In genomic region chr15:100812802-100813201, GRCh38 we compare ENCODE assay signal across 26 cellular contexts.
DNase-seq lines count a peak whose midpoint lies in the region; ATAC-seq, FAIRE-seq and TF ChIP-seq lines count a peak whose summit lies in the region.
"Had no signal": no experiment of that assay in that cellular context is flagged by ENCODE, and none has a peak within 500 bp of the region (broad histone marks: within the 10 kb centered on the region; RNA-seq: fewer than 3 reads in every experiment).

No MANE protein-coding gene starts in this region.

- no peak for TF ChIP-seq POLR2A in A549 (IDR thresholded peaks at IDR 0.05; ENCODE audit: low read length)
- no peak for TF ChIP-seq POLR2A in NB4 (IDR thresholded peaks at IDR 0.05; ENCODE audit: extremely low read depth, insufficient read length)

- H3K4me3 ChIP-seq in A549 (no peak overlapping the region), NB4 (ENCODE audit: low read depth, low read length) (no peak overlapping the region)
- no peak overlapping the region for H3K4me3 ChIP-seq in Jurkat, Clone E6-1 (ENCODE audit: low read length)
- H3K4me3 ChIP-seq: BLaER1 treated with 17β-estradiol and CSF1 and Interleukin-3, amounts not matched to agents 10 nM and 100 nM; GM12878; GM23338 had no signal

- DNase-seq in A549 (ENCODE audit: low read depth in 1 of 2, low spot score in 1 of 2) (no peak), NB4 (ENCODE audit: low read depth) (peak; percentile 72), SKM-1 (lab: John Stamatoyannopoulos, UW; ENCODE audit: unreplicated experiment) (peak; percentile 78), caudate nucleus (lab: John Stamatoyannopoulos, UW) (no peak), Right ventricle myocardium superior (no peak), NCI-H2081 (lab: John Stamatoyannopoulos, UW) (no peak)
- DNase-seq in Jurkat, Clone E6-1 (ENCODE audit: low read depth, low spot score), result peak; percentile 12
- DNase-seq: AML-193; CD4-positive, alpha-beta T cell; H9; IMR-90; NCI-H2029; NCI-H446 treated with DMSO at 0.1 percent for 48 hours; NCI-H526; SHP77 treated with DMSO at 0.1 percent for 48 hours; T-cell had no signal

- peaks cover 26% of the 10 kb centered on the region; the same call in 2 of the 3 replicates for H3K9me3 ChIP-seq in A549

- no peak for TF ChIP-seq EP300 in A549 (IDR thresholded peaks at IDR 0.05)

- H3K4me2 ChIP-seq in A549, result no peak overlapping the region
- H3K4me2 ChIP-seq: BLaER1 treated with 17β-estradiol and CSF1 and Interleukin-3, amounts not matched to agents 10 nM and 100 nM; GM23338; KMS-11 had no signal

- TF ChIP-seq RAD21 in A549 (conservative IDR thresholded peaks at IDR 0.05 in 1 of 2, IDR thresholded peaks at IDR 0.05 in 1 of 2), result no peak

- H3K4me1 ChIP-seq in A549, result no peaks in the 10 kb centered on the region
- H3K4me1 ChIP-seq: BLaER1 treated with 17β-estradiol and CSF1 and Interleukin-3, amounts not matched to agents 10 nM and 100 nM had no signal

- CTCF ChIA-PET in A549 (lab: Yijun Ruan, JAX), result interaction anchor here (0.8 to 2.5 kb wide), 6 partner anchors 9 to 196 kb away, joined by 3 to 12 read pairs (median 3); no protein-coding TSS in a partner anchor

- POLR2A ChIA-PET in A549 (lab: Yijun Ruan, JAX), result no interaction called here

- H3K27ac ChIP-seq in A549 (no peak overlapping the region), caudate nucleus (ENCODE audit: low read depth, low read length) (no peak overlapping the region)
- H3K27ac ChIP-seq: KMS-11, RWPE1 had no signal

- no peak for ATAC-seq in A549
- ATAC-seq in Right ventricle myocardium superior (ENCODE audit: poor library complexity), result no peak
- ATAC-seq: GM12878, GM23338, Panc1, SK-N-SH treated with all-trans-retinoic acid at 6 μM for 48 hours, T-cell had no signal

- peak; percentile 84 for FAIRE-seq in A549 (lab: Jason Lieb, UNC)
- FAIRE-seq: A204.1, D721Med, G401.6, GM12878 had no signal

- WGBS in A549 (ENCODE audit: missing lambda C conversion rate), result 40% methylated on average over 2 of the region's 2 CpGs

- intact Hi-C loops in Right ventricle myocardium superior (cut with DNase I), result no loop called here

- TF ChIP-seq CTCF in A549 (IDR thresholded peaks at IDR 0.05), result no peak
- no peak for TF ChIP-seq CTCF in NB4 (IDR thresholded peaks at IDR 0.05; ENCODE audit: low read depth, low read length)

TF ChIP-seq in A549, 52 proteins besides CTCF, POLR2A, EP300 and RAD21:
- TF ChIP-seq MYC (IDR thresholded peaks at IDR 0.05; ENCODE audit: borderline replicate concordance, low read length) (no peak), ZSCAN20 (CRISPR knock-in tag; IDR thresholded peaks at IDR 0.05) (no peak), RNF2 (IDR thresholded peaks at IDR 0.05; ENCODE audit: borderline replicate concordance, low read depth) (no peak), HDAC2 (IDR thresholded peaks at IDR 0.05) (no peak), CHD2 (IDR thresholded peaks at IDR 0.05; ENCODE audit: low read length, partially characterized antibody) (no peak), BHLHE40 (IDR thresholded peaks at IDR 0.05; ENCODE audit: low read depth, low read length) (no peak)

Comparison
In these comparisons a context has a peak if more than half of its experiments do, and no peak if none do; other contexts are left out.
1. DNase-seq: peak in Jurkat, Clone E6-1 (single experiment), NB4 (single experiment) and SKM-1 (single experiment); none in A549 (0 of 2), caudate nucleus (0 of 61), Right ventricle myocardium superior (single experiment) and NCI-H2081 (0 of 2).